Comparison of ENCODE assay signal across 27 cellular contexts in the genomic region with DNA sequence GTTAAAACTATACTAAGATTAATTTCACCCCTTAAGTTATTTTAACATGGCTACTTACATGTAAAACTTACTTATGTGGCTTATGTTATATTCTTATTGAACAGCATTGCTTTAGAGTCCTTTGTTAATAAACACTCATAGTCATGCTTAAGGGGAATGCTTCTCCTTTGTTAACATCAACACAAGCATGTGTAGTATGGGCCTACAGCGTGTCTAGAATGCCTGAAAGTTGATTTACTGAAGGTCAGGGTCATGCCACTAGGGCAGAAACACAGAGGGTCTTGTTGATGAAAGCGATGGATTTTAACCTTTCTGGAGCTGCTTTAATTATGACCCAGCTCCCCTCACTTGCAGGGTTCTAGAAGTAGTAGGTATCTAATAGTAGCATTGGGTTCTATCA.
"Had no signal": no experiment of that assay in that cellular context is flagged by ENCODE, and none has a peak within 500 bp of the region (broad histone marks: within the 10 kb centered on the region; RNA-seq: fewer than 3 reads in every experiment).

No MANE protein-coding gene starts in this region.

- H3K4me2 ChIP-seq: neural progenitor cell, smooth muscle cell had no signal

- H3K4me3 ChIP-seq: neural progenitor cell, ovary, psoas muscle, skin epidermis, smooth muscle cell, spleen, thoracic aorta, thyroid gland, tibial nerve, upper lobe of left lung, vagina had no signal

- DNase-seq: natural killer cell; occipital lobe; ovary; posterior cingulate gyrus; psoas muscle; right cardiac atrium; spleen; stimulated activated CD4-positive, alpha-beta T cell treated with anti-CD3 and anti-CD28 coated beads, Interleukin-12 subunit alpha, Interleukin-12 subunit beta, amount 100 ng/mL, for 4 hours; stimulated activated CD4-positive, alpha-beta T cell treated with anti-CD3 and anti-CD28 coated beads, Interleukin-1b, Interleukin-23, amount 100 ng/mL, for 48 hours; stimulated activated CD4-positive, alpha-beta T cell treated with anti-CD3 and anti-CD28 coated beads, Interleukin-4, amount 100 ng/mL, for 1 hour; stimulated activated CD4-positive, alpha-beta T cell treated with anti-CD3 and anti-CD28 coated beads, Interleukin-4, amount 100 ng/mL, for 4 hours; stimulated activated CD8-positive, alpha-beta memory T cell treated with anti-CD3 and anti-CD28 coated beads, Interleukin-4, amount 100 ng/mL, for 48 hours; stimulated activated naive CD4-positive, alpha-beta T cell; stimulated activated naive CD8-positive, alpha-beta T cell treated with anti-CD3 and anti-CD28 coated beads, Interleukin-15, amount 100 ng/mL, for 72 hours; stimulated activated naive CD8-positive, alpha-beta T cell treated with anti-CD3 and anti-CD28 coated beads, Interleukin-15, Interleukin-2, amounts not matched to agents 100 U/mL and 50 U/mL, for 24 hours; substantia nigra; thyroid gland; upper lobe of left lung had no signal

- H3K4me1 ChIP-seq: parathyroid adenoma, psoas muscle, spleen, thyroid gland, tibial nerve, upper lobe of left lung, vagina had no signal

- H3K79me2 ChIP-seq: parathyroid adenoma had no signal

- H3K36me3 ChIP-seq: neural progenitor cell, ovary, spleen, thoracic aorta, thyroid gland, tibial nerve, upper lobe of left lung, vagina had no signal

- H3K27me3 ChIP-seq: neural progenitor cell, ovary, spleen, thyroid gland, tibial nerve, upper lobe of left lung, vagina had no signal

- ATAC-seq: natural killer cell; psoas muscle; right cardiac atrium; sciatic nerve; stimulated activated memory B cell treated with anti-CD40 and anti-IgM and Interleukin-4, amounts not matched to agents 10 μg/mL and 1 μg/mL and 100 μg/mL, for 72 hours; stimulated activated naive CD8-positive, alpha-beta T cell treated with anti-CD3 and anti-CD28 coated beads, Interleukin-15, amount 100 ng/mL, for 72 hours; stimulated activated naive CD8-positive, alpha-beta T cell treated with anti-CD3 and anti-CD28 coated beads, Interleukin-15, Interleukin-2, amounts not matched to agents 100 U/mL and 50 U/mL, for 24 hours had no signal

- H3K9ac ChIP-seq: neural progenitor cell, parathyroid adenoma had no signal

- H3K9me3 ChIP-seq: ovary, psoas muscle, thoracic aorta, thyroid gland, upper lobe of left lung, vagina had no signal

- H3K27ac ChIP-seq: neural progenitor cell, ovary, parathyroid adenoma, psoas muscle, spleen, thoracic aorta, thyroid gland, upper lobe of left lung had no signal

- H2AFZ ChIP-seq: neural progenitor cell, parathyroid adenoma had no signal
